1 cellular context compared by ENCODE assay signal in the genomic region with DNA sequence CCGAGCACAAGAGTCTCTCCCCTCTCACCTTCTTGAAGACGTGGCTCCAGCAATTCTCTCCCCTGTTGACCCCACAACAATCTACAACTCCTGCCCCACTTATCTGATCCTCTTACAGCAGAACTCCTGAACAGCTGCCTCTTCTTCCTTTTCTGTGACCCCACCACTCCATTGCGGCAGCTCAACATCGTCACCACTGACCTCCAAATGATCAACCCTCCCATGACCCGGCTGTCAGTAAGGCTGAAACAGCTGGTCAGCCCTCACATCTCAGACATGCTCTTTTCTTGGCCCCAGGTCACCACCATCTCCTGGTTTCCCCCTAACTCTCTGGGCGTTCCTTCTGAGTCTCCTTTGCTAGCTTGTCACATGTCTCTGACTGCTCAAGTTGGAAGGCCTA.
TF ChIP-seq lines count a peak whose summit lies in the region.

No MANE protein-coding gene starts in this region.

TF ChIP-seq in HepG2, 621 proteins besides CTCF, POLR2A, EP300 and RAD21:
- TF ChIP-seq U2AF1 (optimal IDR thresholded peaks at IDR 0.05; ENCODE audit: low read depth, low read length) (no peak), SP5 (CRISPR knock-in tag; IDR thresholded peaks at IDR 0.05; ENCODE audit: borderline replicate concordance, low read depth) (no peak), NR1H2 (CRISPR knock-in tag; IDR thresholded peaks at IDR 0.05; ENCODE audit: borderline replicate concordance, low read depth) (no peak), MAFF (IDR thresholded peaks at IDR 0.05; ENCODE audit: low read depth, low read length) (no peak), ZNF790 (CRISPR knock-in tag; IDR thresholded peaks at IDR 0.05; ENCODE audit: borderline replicate concordance) (no peak), KDM1A (CRISPR knock-in tag; IDR thresholded peaks at IDR 0.05) (no peak), HOXA7 (CRISPR knock-in tag; IDR thresholded peaks at IDR 0.05) (no peak), PAWR (CRISPR knock-in tag; IDR thresholded peaks at IDR 0.05; ENCODE audit: borderline replicate concordance) (no peak), ZFP1 (CRISPR knock-in tag; IDR thresholded peaks at IDR 0.05) (no peak), ZNF354B (CRISPR knock-in tag; IDR thresholded peaks at IDR 0.05) (no peak), ZFAT (CRISPR knock-in tag; conservative IDR thresholded peaks at IDR 0.05) (no peak), ZNF615 (CRISPR knock-in tag; IDR thresholded peaks at IDR 0.05; ENCODE audit: borderline replicate concordance) (no peak), YY1 (IDR thresholded peaks at IDR 0.05; ENCODE audit: insufficient read depth, insufficient replicate concordance, low read depth, low read length) (no peak), RFX5 (IDR thresholded peaks at IDR 0.05; ENCODE audit: low read depth, low read length) (no peak), MED13 (CRISPR knock-in tag; IDR thresholded peaks at IDR 0.05) (no peak), MXD4 (CRISPR knock-in tag; IDR thresholded peaks at IDR 0.05) (no peak)
- TF ChIP-seq, protein P1, sequence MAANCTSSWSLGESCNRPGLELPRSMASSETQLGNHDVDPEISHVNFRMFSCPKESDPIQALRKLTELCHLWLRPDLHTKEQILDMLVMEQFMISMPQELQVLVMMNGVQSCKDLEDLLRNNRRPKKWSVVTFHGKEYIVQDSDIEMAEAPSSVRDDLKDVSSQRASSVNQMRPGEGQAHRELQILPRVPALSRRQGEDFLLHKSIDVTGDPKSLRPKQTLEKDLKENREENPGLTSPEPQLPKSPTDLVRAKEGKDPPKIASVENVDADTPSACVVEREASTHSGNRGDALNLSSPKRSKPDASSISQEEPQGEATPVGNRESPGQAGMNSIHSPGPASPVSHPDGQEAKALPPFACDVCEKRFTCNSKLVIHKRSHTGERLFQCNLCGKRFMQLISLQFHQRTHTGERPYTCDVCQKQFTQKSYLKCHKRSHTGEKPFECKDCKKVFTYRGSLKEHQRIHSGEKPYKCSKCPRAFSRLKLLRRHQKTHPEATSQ (CRISPR knock-in tag; IDR thresholded peaks at IDR 0.05; ENCODE audit: borderline replicate concordance) = no peak
TF ChIP-seq in HepG2: peak in this region for 0.
